ENCODE assay signal across 16 cellular contexts in the genomic region with DNA sequence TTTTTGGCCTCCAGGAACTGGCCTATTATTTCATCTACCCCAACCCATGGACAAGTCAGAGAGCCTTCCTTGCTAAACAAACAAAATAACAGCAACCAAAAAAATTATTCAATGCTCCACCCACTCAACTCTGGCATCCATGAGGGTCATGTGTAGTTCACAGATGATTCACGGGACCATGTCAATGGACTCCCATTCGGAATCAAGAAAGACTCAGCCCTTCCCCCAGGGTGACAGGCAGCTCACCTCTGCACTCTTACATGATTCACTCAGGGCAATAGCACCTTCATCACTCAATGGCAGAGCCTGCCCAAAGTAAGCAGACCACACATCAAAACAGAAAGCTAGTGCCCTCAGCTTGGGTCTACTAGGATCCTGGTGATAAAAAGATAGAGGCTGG. TPM values are rescaled to one million over a fixed set of nuclear protein-coding genes. Genes with fewer than 3 reads are reported as not detected.
DNase-seq lines count a peak whose midpoint lies in the region; ATAC-seq, FAIRE-seq and TF ChIP-seq lines count a peak whose summit lies in the region.
"Had no signal": no experiment of that assay in that cellular context is flagged by ENCODE, and none has a peak within 500 bp of the region (broad histone marks: within the 10 kb centered on the region; RNA-seq: fewer than 3 reads in every experiment).

No MANE protein-coding gene starts in this region.

- no peaks in the 10 kb centered on the region for H3K27me3 Mint-ChIP-seq in Calu3 (ENCODE audit: unreplicated experiment)

- intact Hi-C loops in Calu3 (cut with micrococcal nuclease; ENCODE audit: unreplicated experiment) (loop anchor here (1.0 to 5.0 kb wide), 2 partner anchors 13 to 36 kb away; no protein-coding TSS in a partner anchor), PC-9 (cut with micrococcal nuclease; ENCODE audit: unreplicated experiment) (loop anchor here (5.0 kb wide), 1 partner anchor 194 kb away; the partner anchor contains the start of gene MYCBP2), endothelial cell of umbilical vein (cut with micrococcal nuclease) (loop anchor here (1.0 kb wide), 1 partner anchor 12 kb away; no protein-coding TSS in a partner anchor), psoas muscle (cut with DNase I) (no loop called here), heart right ventricle (cut with DNase I) (no loop called here)

- H3F3A ChIP-seq in PC-9 (ENCODE audit: insufficient read depth, low read depth) = peaks cover 46% of the 10 kb centered on the region

- DNase-seq in Calu3 (peak; percentile 28), PC-9 (peak; percentile 69 to 98), endothelial cell of umbilical vein (ENCODE audit: low read depth, low spot score) (peak; percentile 51), lung microvascular endothelial cell (ENCODE audit: low read depth in 2 of 2) (peak; percentile 21 to 65), psoas muscle (no peak), heart right ventricle (no peak)
- DNase-seq in activated effector memory CD4-positive, alpha-beta T cell treated with anti-CD3 and anti-CD28 coated beads, Interleukin-2, amount 50 U/mL, for 16 hours = no peak
- DNase-seq: activated naive CD4-positive, alpha-beta T cell; hippocampal formation; left ventricle myocardium inferior; NCI-H1092; right lobe of liver; stimulated activated naive B cell treated with anti-CD40 and anti-IgM and Interleukin-4, amounts not matched to agents 10 μg/mL and 1 μg/mL and 100 μg/mL, for 72 hours had no signal

- no peaks in the 10 kb centered on the region for H3K9me3 Mint-ChIP-seq in Calu3 (ENCODE audit: low read depth, unreplicated experiment)
- H3K9me3 Mint-ChIP-seq: natural killer cell treated with Interleukin-12 subunit alpha and Interleukin-12 subunit beta and Interleukin-15 and Interleukin-18, amount 100 ng/mL, for 72 hours had no signal

- no peak overlapping the region for H3K9ac ChIP-seq in endothelial cell of umbilical vein (replicated peaks; ENCODE audit: extremely low read depth, insufficient read depth, low read length)

- no peaks in the 10 kb centered on the region for H4K20me1 ChIP-seq in PC-9 (ENCODE audit: insufficient read depth)
- no peaks in the 10 kb centered on the region for H4K20me1 ChIP-seq in endothelial cell of umbilical vein (replicated peaks; ENCODE audit: control insufficient read depth, extremely low read depth, insufficient read depth, low read length)

- H3K27ac Mint-ChIP-seq in Calu3 (ENCODE audit: unreplicated experiment) = no peak overlapping the region
- H3K27ac Mint-ChIP-seq: natural killer cell treated with Interleukin-12 subunit alpha and Interleukin-12 subunit beta and Interleukin-15 and Interleukin-18, amount 100 ng/mL, for 72 hours; stimulated activated naive B cell treated with anti-CD40 and anti-IgM and Interleukin-4, amounts not matched to agents 10 μg/mL and 1 μg/mL and 100 μg/mL, for 72 hours had no signal

- dilution Hi-C loops in endothelial cell of umbilical vein (cut with MboI; ENCODE audit: extremely low pct_ligation_motif_present, low sequenced_read_pairs) = no loop called here

- H3K79me2 ChIP-seq in PC-9 (ENCODE audit: low read depth) = no peaks in the 10 kb centered on the region
- no peaks in the 10 kb centered on the region for H3K79me2 ChIP-seq in endothelial cell of umbilical vein (ENCODE audit: control insufficient read depth, insufficient read depth, low read length)

- TF ChIP-seq CTCF in Calu3 (IDR thresholded peaks at IDR 0.05; ENCODE audit: unreplicated experiment) (no peak), PC-9 (conservative IDR thresholded peaks at IDR 0.05) (no peak), endothelial cell of umbilical vein (IDR thresholded peaks at IDR 0.05; ENCODE audit: extremely low read depth in 1 of 2, insufficient read depth in 1 of 2, low read depth in 1 of 2, low read length in 2 of 2) (no peak), psoas muscle (IDR thresholded peaks at IDR 0.05) (no peak), heart right ventricle (IDR thresholded peaks at IDR 0.05) (no peak)

- no peak for TF ChIP-seq POLR2A in endothelial cell of umbilical vein (IDR thresholded peaks at IDR 0.05; ENCODE audit: low read depth, low read length)

- peak overlapping the region; percentile 35; the same call in 1 of the 2 replicates for H3K4me3 ChIP-seq in PC-9
- no peak overlapping the region for H3K4me3 ChIP-seq in endothelial cell of umbilical vein (replicated peaks in 1 of 3; ENCODE audit: insufficient read depth in 1 of 3, low read depth in 1 of 3, low read length in 3 of 3)
- H3K4me3 ChIP-seq in psoas muscle = no peak overlapping the region
- H3K4me3 ChIP-seq in heart right ventricle = no peak overlapping the region
- H3K4me3 ChIP-seq: cardiac muscle cell, left ventricle myocardium inferior, right lobe of liver had no signal

- no peaks in the 10 kb centered on the region for H3K9me2 ChIP-seq in PC-9 (ENCODE audit: insufficient read depth)

- H3K4me3 Mint-ChIP-seq in Calu3 (ENCODE audit: low read depth, unreplicated experiment) = no peak overlapping the region
- H3K4me3 Mint-ChIP-seq: natural killer cell treated with Interleukin-12 subunit alpha and Interleukin-12 subunit beta and Interleukin-15 and Interleukin-18, amount 100 ng/mL, for 72 hours; stimulated activated naive B cell treated with anti-CD40 and anti-IgM and Interleukin-4, amounts not matched to agents 10 μg/mL and 1 μg/mL and 100 μg/mL, for 72 hours had no signal

- H3K36me3 Mint-ChIP-seq in Calu3 (ENCODE audit: insufficient read depth, unreplicated experiment) = no peaks in the 10 kb centered on the region
- H3K36me3 Mint-ChIP-seq: natural killer cell treated with Interleukin-12 subunit alpha and Interleukin-12 subunit beta and Interleukin-15 and Interleukin-18, amount 100 ng/mL, for 72 hours; stimulated activated naive B cell treated with anti-CD40 and anti-IgM and Interleukin-4, amounts not matched to agents 10 μg/mL and 1 μg/mL and 100 μg/mL, for 72 hours had no signal

- POLR2A ChIA-PET in PC-9 (lab: Charles Lee; ENCODE audit: unreplicated experiment) = interaction anchor here (0.6 to 1.7 kb wide), 2 partner anchors 16 to 1960 kb away, joined by 4 to 19 read pairs; no protein-coding TSS in a partner anchor
- POLR2A ChIA-PET in endothelial cell of umbilical vein (lab: Charles Lee) = no interaction called here

- H3K27me3 ChIP-seq in PC-9 (ENCODE audit: insufficient read depth, low read depth) (no peaks in the 10 kb centered on the region), endothelial cell of umbilical vein (ENCODE audit: control insufficient read depth in 2 of 2, insufficient read depth in 2 of 2, low read length in 2 of 2) (no peaks in the 10 kb centered on the region), psoas muscle (ENCODE audit: insufficient read depth in 3 of 3, low read length in 2 of 3) (no peaks in the 10 kb centered on the region), heart right ventricle (peaks cover 0 to 8% (median 0%) of the 10 kb centered on the region in 7 donors)
- H3K27me3 ChIP-seq: cardiac muscle cell, right lobe of liver had no signal

- BruUV-seq in Calu3 (replicated peaks; lab: Mats Ljungman, UMichigan) = no TSS peak
- no TSS peak for BruUV-seq in PC-9 (replicated peaks; lab: Mats Ljungman, UMichigan)
- no TSS peak for BruUV-seq in endothelial cell of umbilical vein (replicated peaks; lab: Mats Ljungman, UMichigan)

- peaks cover 13% of the 10 kb centered on the region for H3K4me1 Mint-ChIP-seq in Calu3 (ENCODE audit: low read depth, unreplicated experiment)

- peaks cover 65% of the 10 kb centered on the region for H3K4me1 ChIP-seq in PC-9 (replicated peaks; ENCODE audit: insufficient read depth)
- peaks cover 43% of the 10 kb centered on the region for H3K4me1 ChIP-seq in endothelial cell of umbilical vein (ENCODE audit: control insufficient read depth, extremely low read depth, insufficient read depth, low read length)
- H3K4me1 ChIP-seq in psoas muscle = no peaks in the 10 kb centered on the region
- H3K4me1 ChIP-seq in heart right ventricle = peaks cover 0 to 9% (median 0%) of the 10 kb centered on the region in 9 donors
- H3K4me1 ChIP-seq: left ventricle myocardium inferior, right lobe of liver had no signal

- CTCF ChIA-PET in Calu3 (lab: Charles Lee) = interaction anchor here (1.4 to 1.6 kb wide), 2 partner anchors 16 to 43 kb away, joined by 3 to 4 read pairs; no protein-coding TSS in a partner anchor
- CTCF ChIA-PET in PC-9 (lab: Charles Lee) = interaction anchor here (0.6 to 1.6 kb wide), 3 partner anchors 17 to 44 kb away, joined by 4 to 6 read pairs (median 6); no protein-coding TSS in a partner anchor
- CTCF ChIA-PET in endothelial cell of umbilical vein (lab: Charles Lee) = interaction anchor here (0.8 to 4.0 kb wide), 10 partner anchors 9 to 43 kb away, joined by 3 to 18 read pairs (median 4); no protein-coding TSS in a partner anchor

- WGBS in psoas muscle, 3 donors = 45 to 71% (median 54%) methylated on average over 2 of the region's 2 CpGs
- WGBS in heart right ventricle, 2 donors = 84 to 87% methylated on average over 2 of the region's 2 CpGs

- H3K9me3 ChIP-seq in PC-9 (ENCODE audit: insufficient read depth, low read depth) (0 out of 2 replicates have a peak, but pooled peaks cover 4% of the 10 kb centered on the region), endothelial cell of umbilical vein (replicated peaks; ENCODE audit: control insufficient read depth, insufficient read depth, low read length) (no peaks in the 10 kb centered on the region), psoas muscle (no peaks in the 10 kb centered on the region), heart right ventricle (no peaks in the 10 kb centered on the region)
- H3K9me3 ChIP-seq: left ventricle myocardium inferior, right lobe of liver had no signal

- FAIRE-seq in endothelial cell of umbilical vein (lab: Jason Lieb, UNC) = peak; percentile 55

- ATAC-seq in psoas muscle = no peak
- ATAC-seq in HG03520 (IDR thresholded peaks at IDR 0.05; ENCODE audit: unreplicated experiment) = no peak
- no peak for ATAC-seq in heart right ventricle
- ATAC-seq: natural killer cell treated with Interleukin-12 subunit alpha and Interleukin-12 subunit beta and Interleukin-15 and Interleukin-18, amount 100 ng/mL, for 72 hours; stimulated activated naive B cell treated with anti-CD40 and anti-IgM and Interleukin-4, amounts not matched to agents 10 μg/mL and 1 μg/mL and 100 μg/mL, for 72 hours had no signal

- H3K9me1 ChIP-seq in endothelial cell of umbilical vein (replicated peaks; ENCODE audit: control insufficient read depth, extremely low read depth, insufficient read depth, low read length) = no peaks in the 10 kb centered on the region

- H3K4me2 ChIP-seq in PC-9 (peak overlapping the region; percentile 80), endothelial cell of umbilical vein (ENCODE audit: insufficient read depth, low read length) (peak overlapping the region; percentile 57)

- H3K36me3 ChIP-seq in PC-9 (ENCODE audit: low read depth) (no peaks in the 10 kb centered on the region), endothelial cell of umbilical vein (ENCODE audit: control insufficient read depth in 2 of 2, extremely low read depth in 1 of 2, insufficient read depth in 2 of 2, low read length in 2 of 2) (no peaks in the 10 kb centered on the region), psoas muscle (ENCODE audit: insufficient read depth in 1 of 2, low read depth in 1 of 2) (no peaks in the 10 kb centered on the region), heart right ventricle (no peaks in the 10 kb centered on the region)
- H3K36me3 ChIP-seq: cardiac muscle cell, left ventricle myocardium inferior, right lobe of liver had no signal

- no peak overlapping the region for H2AFZ ChIP-seq in PC-9
- H2AFZ ChIP-seq in endothelial cell of umbilical vein (ENCODE audit: low read depth, low read length) = no peak overlapping the region

- peak overlapping the region; percentile 97 for H3K27ac ChIP-seq in PC-9
- H3K27ac ChIP-seq in endothelial cell of umbilical vein (ENCODE audit: insufficient read depth, low read depth, low read length) = peak overlapping the region; percentile 59
- no peak overlapping the region for H3K27ac ChIP-seq in psoas muscle
- no peak overlapping the region for H3K27ac ChIP-seq in heart right ventricle
- H3K27ac ChIP-seq: cardiac muscle cell, left ventricle myocardium inferior, right lobe of liver had no signal

RNA-seq across cellular contexts. Expression of gene SCEL, which starts 14.3 kb away (rescaled TPM):
- total RNA-seq in Calu3 (2022) (5.2 and 8.0 TPM in 2 replicates), PC-9 (2021) (19.5 and 32.5 TPM in 2 replicates), endothelial cell of umbilical vein (not detected in 2 replicates), lung microvascular endothelial cell (not detected in 2 replicates), psoas muscle (not detected), heart right ventricle (under 1 TPM in 1 of 10 donors, not detected in 9; 0.11 TPM)
- polyA plus RNA-seq in endothelial cell of umbilical vein (not detected in 2 replicates), psoas muscle (under 1 TPM in 2 of 3 donors, not detected in 1; 0.04 TPM), heart right ventricle (under 1 TPM in 1 of 2 donors, not detected in 1; 0.07 TPM)
- not detected in 2 replicates for polyA plus RNA-seq in endothelial cell of umbilical vein (2011; cell fraction: cytosol; rRNA removed)
- polyA plus RNA-seq in endothelial cell of umbilical vein (2011; cell fraction: nucleus; rRNA removed) = not detected in 2 replicates
- polyA plus RNA-seq in endothelial cell of umbilical vein (2012) = not detected in 2 replicates
- polyA minus RNA-seq in endothelial cell of umbilical vein = not detected in 2 replicates
- polyA minus RNA-seq in endothelial cell of umbilical vein (2011; cell fraction: cytosol; rRNA and poly(A)+ RNA removed) = not detected
- polyA minus RNA-seq in endothelial cell of umbilical vein (2011; cell fraction: nucleus; rRNA and poly(A)+ RNA removed) = not detected in 2 replicates
- total RNA-seq: cardiac muscle cell; left ventricle myocardium inferior; natural killer cell treated with Interleukin-12 subunit alpha and Interleukin-12 subunit beta and Interleukin-15 and Interleukin-18, amount 100 ng/mL, for 72 hours; right lobe of liver had no signal
- polyA plus RNA-seq: cardiac muscle cell had no signal

Comparison
In these comparisons a context has a peak if more than half of its experiments do, and no peak if none do; other contexts are left out.
1. DNase-seq: peak in Calu3 (single experiment), PC-9 (2 of 2), endothelial cell of umbilical vein (single experiment) and lung microvascular endothelial cell (2 of 2); none in activated effector memory CD4-positive, alpha-beta T cell treated with anti-CD3 and anti-CD28 coated beads, Interleukin-2, amount 50 U/mL, for 16 hours (single experiment), psoas muscle (0 of 2) and heart right ventricle (0 of 2).
2. H3K27ac ChIP-seq: peak in PC-9 (single experiment) and endothelial cell of umbilical vein (single experiment); none in psoas muscle (single experiment) and heart right ventricle (0 of 10).
3. intact Hi-C loops: an anchor here in Calu3 (1.0 to 5.0 kb wide), PC-9 (5.0 kb wide) and endothelial cell of umbilical vein (1.0 kb wide); none called in psoas muscle and heart right ventricle.